ENCODE assay signal across 19 cellular contexts in the genomic region with DNA sequence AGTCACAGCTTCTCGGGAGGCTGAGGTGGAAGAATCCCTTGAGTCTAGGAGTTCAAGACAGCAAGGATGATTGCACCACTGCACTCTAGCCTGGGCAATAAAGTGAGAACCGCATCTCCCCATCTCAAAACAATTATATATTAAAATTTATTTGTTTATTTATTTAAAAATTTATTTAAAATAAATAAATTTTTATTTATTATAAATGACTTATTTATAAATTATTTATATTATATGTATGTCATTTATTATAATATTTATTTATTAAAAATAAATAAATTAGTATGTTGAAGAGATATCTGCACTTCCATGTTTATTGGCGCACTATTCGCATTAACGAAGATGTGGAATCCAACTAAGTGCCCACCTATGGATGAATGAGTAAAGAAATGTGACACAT.
DNase-seq lines count a peak whose midpoint lies in the region; ATAC-seq, FAIRE-seq and TF ChIP-seq lines count a peak whose summit lies in the region.
"Had no signal": no experiment of that assay in that cellular context is flagged by ENCODE, and none has a peak within 500 bp of the region (broad histone marks: within the 10 kb centered on the region; RNA-seq: fewer than 3 reads in every experiment).

No MANE protein-coding gene starts in this region.

- intact Hi-C loops in HepG2 (cut with micrococcal nuclease; ENCODE audit: unreplicated experiment), result no loop called here
- intact Hi-C loops in right lobe of liver (cut with DNase I), result no loop called here
- intact Hi-C loops in transverse colon (cut with DNase I; ENCODE audit: low total_unique reads), result no loop called here
- intact Hi-C loops in MCF 10A (cut with micrococcal nuclease), result no loop called here

- TF ChIP-seq CTCF in HepG2 (CRISPR knock-in tag; IDR thresholded peaks at IDR 0.05) (no peak), right lobe of liver (IDR thresholded peaks at IDR 0.05) (no peak), WTC11 (IDR thresholded peaks at IDR 0.05) (no peak), transverse colon (IDR thresholded peaks at IDR 0.05) (no peak), MCF 10A (IDR thresholded peaks at IDR 0.05; ENCODE audit: unreplicated experiment) (no peak)

- H3K27ac Mint-ChIP-seq in WTC11 (no peak overlapping the region), MCF 10A (ENCODE audit: low read depth, unreplicated experiment) (no peak overlapping the region)
- H3K27ac Mint-ChIP-seq: CD4-positive, alpha-beta memory T cell had no signal

- H3K4me3 Mint-ChIP-seq in WTC11, result no peak overlapping the region
- no peak overlapping the region for H3K4me3 Mint-ChIP-seq in MCF 10A (ENCODE audit: unreplicated experiment)
- H3K4me3 Mint-ChIP-seq: CD4-positive, alpha-beta memory T cell had no signal

- H2AFZ ChIP-seq in HepG2 (ENCODE audit: low read length), result no peak overlapping the region

- H3K27ac ChIP-seq in HepG2 (ENCODE audit: extremely low read length, insufficient read depth, low read length), result no peak overlapping the region
- H3K27ac ChIP-seq in right lobe of liver, result no peak overlapping the region
- no peak overlapping the region for H3K27ac ChIP-seq in transverse colon
- H3K27ac ChIP-seq: 22Rv1 had no signal

- peaks cover 5% of the 10 kb centered on the region; the same call in 1 of the 2 replicates for H3K9me3 Mint-ChIP-seq in WTC11
- H3K9me3 Mint-ChIP-seq in MCF 10A (ENCODE audit: unreplicated experiment), result peaks cover 18% of the 10 kb centered on the region

- no peaks in the 10 kb centered on the region for H3K36me3 ChIP-seq in HepG2 (replicated peaks in 1 of 2; ENCODE audit: control insufficient read depth in 1 of 2, insufficient read depth in 2 of 2, low read length in 2 of 2)
- H3K36me3 ChIP-seq in right lobe of liver, result no peaks in the 10 kb centered on the region
- no peaks in the 10 kb centered on the region for H3K36me3 ChIP-seq in transverse colon

- no peaks in the 10 kb centered on the region for H3K36me3 Mint-ChIP-seq in WTC11
- no peaks in the 10 kb centered on the region for H3K36me3 Mint-ChIP-seq in MCF 10A (ENCODE audit: insufficient read depth, unreplicated experiment)
- H3K36me3 Mint-ChIP-seq: CD4-positive, alpha-beta memory T cell had no signal

- H3K27me3 Mint-ChIP-seq in WTC11 (ENCODE audit: low read depth) (no peaks in the 10 kb centered on the region), MCF 10A (ENCODE audit: insufficient read depth, unreplicated experiment) (no peaks in the 10 kb centered on the region)
- H3K27me3 Mint-ChIP-seq: CD4-positive, alpha-beta memory T cell had no signal

- ATAC-seq in HepG2 (no peak), right lobe of liver (no peak), WTC11 (no peak)

- no peaks in the 10 kb centered on the region for H3K79me2 ChIP-seq in HepG2 (ENCODE audit: insufficient read depth, low read length)

- CTCF ChIA-PET in HepG2 (lab: Yijun Ruan, JAX; ENCODE audit: low intra/inter-chr PET ratio, low total read pairs) (no interaction called here), WTC11 (lab: Charles Lee) (no interaction called here), MCF 10A (lab: Yijun Ruan, JAX) (no interaction called here)

- no peak for TF ChIP-seq POLR2A in HepG2 (IDR thresholded peaks at IDR 0.05; ENCODE audit: insufficient read depth in 1 of 2, low read depth in 2 of 2, low read length in 2 of 2)
- TF ChIP-seq POLR2A in right lobe of liver (IDR thresholded peaks at IDR 0.05), result no peak
- TF ChIP-seq POLR2A in transverse colon (IDR thresholded peaks at IDR 0.05), result no peak

- POLR2A ChIA-PET in HepG2 (lab: Yijun Ruan, JAX), result no interaction called here
- POLR2A ChIA-PET in WTC11 (lab: Charles Lee), result no interaction called here
- POLR2A ChIA-PET in MCF 10A (lab: Yijun Ruan, JAX), result no interaction called here

- DNase-seq in HepG2 (ENCODE audit: low spot score), result no peak
- DNase-seq in right lobe of liver, result no peak
- DNase-seq in WTC11 (ENCODE audit: low spot score), result no peak
- no peak for DNase-seq in frontal cortex (ENCODE audit: low spot score in 2 of 2)
- no peak for DNase-seq in transverse colon
- no peak for DNase-seq in GOT3 (lab: John Stamatoyannopoulos, UW)
- no peak for DNase-seq in A172 (ENCODE audit: low spot score)
- DNase-seq in MCF 10A (ENCODE audit: unreplicated experiment), result no peak
- DNase-seq: C1 segment of cervical spinal cord; Calu3; CD4-positive, alpha-beta memory T cell; COR-L47; DMS53; DMS79 treated with DMSO at 0.1 percent for 48 hours; H7; HCEC 1CT had no signal

- H3K4me2 ChIP-seq in HepG2 (ENCODE audit: low read depth, low read length), result no peak overlapping the region

- in situ Hi-C loops in HepG2 (cut with HindIII; ENCODE audit: extremely low pct_ligation_motif_present, low pct_unique_long_range_greater_than_20kb), result no loop called here
- in situ Hi-C loops in transverse colon (cut with MboI; ENCODE audit: low pct_ligation_motif_present in 1 of 4, low pct_unique_long_range_greater_than_20kb in 1 of 4, low sequenced_read_pairs in 3 of 4), result no loop called here

- BruUV-seq in HepG2 (replicated peaks; lab: Mats Ljungman, UMichigan), result no TSS peak
- BruUV-seq in MCF 10A (replicated peaks; lab: Mats Ljungman, UMichigan), result no TSS peak

- no peaks in the 10 kb centered on the region for H4K20me1 ChIP-seq in HepG2 (ENCODE audit: insufficient read depth, low read length)

- TF ChIP-seq EP300 in HepG2 (IDR thresholded peaks at IDR 0.05; ENCODE audit: low read depth in 2 of 2, low read length in 2 of 2), result no peak
- no peak for TF ChIP-seq EP300 in HepG2 (CRISPR knock-in tag; IDR thresholded peaks at IDR 0.05; ENCODE audit: borderline replicate concordance)
- TF ChIP-seq EP300 in transverse colon (IDR thresholded peaks at IDR 0.05; ENCODE audit: low read depth), result no peak

- no peaks in the 10 kb centered on the region for H3K9me3 ChIP-seq in HepG2 (ENCODE audit: low read length)
- H3K9me3 ChIP-seq in right lobe of liver, result no peaks in the 10 kb centered on the region
- H3K9me3 ChIP-seq in transverse colon, result no peaks in the 10 kb centered on the region

- H3K4me3 ChIP-seq in HepG2 (replicated peaks in 1 of 3; ENCODE audit: insufficient read depth in 1 of 3, low read depth in 2 of 3, low read length in 3 of 3) (no peak overlapping the region), right lobe of liver (no peak overlapping the region), transverse colon (no peak overlapping the region)

- FAIRE-seq in HepG2 (lab: Jason Lieb, UNC) (no peak), frontal cortex (lab: Jason Lieb, UNC) (peak; percentile 84)
- FAIRE-seq: GM12892, H1 had no signal

- no peak overlapping the region for H3K9ac ChIP-seq in HepG2 (ENCODE audit: insufficient read depth, low read depth, low read length)

- no peaks in the 10 kb centered on the region for H3K4me1 ChIP-seq in HepG2 (ENCODE audit: insufficient read depth, low read length)
- no peaks in the 10 kb centered on the region for H3K4me1 ChIP-seq in right lobe of liver
- H3K4me1 ChIP-seq in transverse colon, result no peaks in the 10 kb centered on the region

- 68% methylated on average over 5 of the region's 5 CpGs for WGBS in HepG2 (ENCODE audit: low lambda C conversion rate)
- 87% methylated on average over 5 of the region's 5 CpGs for WGBS in right lobe of liver (ENCODE audit: insufficient coverage, low coverage, low lambda C conversion rate, missing lambda C conversion rate)
- 91 to 96% methylated on average over 4 to 5 of the region's 5 CpGs for WGBS in transverse colon (ENCODE audit: low coverage in 1 of 2), 2 donors

- no peak for TF ChIP-seq RAD21 in HepG2 (CRISPR knock-in tag; IDR thresholded peaks at IDR 0.05)

- H3K4me1 Mint-ChIP-seq in WTC11, result no peaks in the 10 kb centered on the region
- H3K4me1 Mint-ChIP-seq in MCF 10A (ENCODE audit: insufficient read depth, unreplicated experiment), result no peaks in the 10 kb centered on the region
- H3K4me1 Mint-ChIP-seq: CD4-positive, alpha-beta memory T cell had no signal

- H3K27me3 ChIP-seq in HepG2 (ENCODE audit: control insufficient read depth in 1 of 2, insufficient read depth in 2 of 2, low read length in 2 of 2) (no peaks in the 10 kb centered on the region; a peak in 1 of 5 replicates), right lobe of liver (no peaks in the 10 kb centered on the region), transverse colon (no peaks in the 10 kb centered on the region)

TF ChIP-seq in HepG2, 621 proteins besides CTCF, POLR2A, EP300 and RAD21:
- TF ChIP-seq ZNF138 (CRISPR knock-in tag; IDR thresholded peaks at IDR 0.05; ENCODE audit: low read depth), result no peak
- TF ChIP-seq HNRNPK (IDR thresholded peaks at IDR 0.05; ENCODE audit: low read depth, low read length, poor library complexity, severe bottlenecking), result peak; percentile 45
TF ChIP-seq in HepG2: peak in this region for 1.

TF ChIP-seq in WTC11, 78 proteins besides CTCF, POLR2A, EP300 and RAD21:
- TF ChIP-seq TEAD1 (CRISPR knock-in tag; IDR thresholded peaks at IDR 0.05), result no peak
- TF ChIP-seq ZNF121 (CRISPR knock-in tag; IDR thresholded peaks at IDR 0.05), result no peak
- TF ChIP-seq, protein P1, sequence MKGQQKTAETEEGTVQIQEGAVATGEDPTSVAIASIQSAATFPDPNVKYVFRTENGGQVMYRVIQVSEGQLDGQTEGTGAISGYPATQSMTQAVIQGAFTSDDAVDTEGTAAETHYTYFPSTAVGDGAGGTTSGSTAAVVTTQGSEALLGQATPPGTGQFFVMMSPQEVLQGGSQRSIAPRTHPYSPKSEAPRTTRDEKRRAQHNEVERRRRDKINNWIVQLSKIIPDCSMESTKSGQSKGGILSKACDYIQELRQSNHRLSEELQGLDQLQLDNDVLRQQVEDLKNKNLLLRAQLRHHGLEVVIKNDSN (CRISPR knock-in tag; IDR thresholded peaks at IDR 0.05), result no peak
- peak; percentile 100 for TF ChIP-seq HMGA2 (CRISPR knock-in tag; IDR thresholded peaks at IDR 0.05)
- TF ChIP-seq, protein P2, sequence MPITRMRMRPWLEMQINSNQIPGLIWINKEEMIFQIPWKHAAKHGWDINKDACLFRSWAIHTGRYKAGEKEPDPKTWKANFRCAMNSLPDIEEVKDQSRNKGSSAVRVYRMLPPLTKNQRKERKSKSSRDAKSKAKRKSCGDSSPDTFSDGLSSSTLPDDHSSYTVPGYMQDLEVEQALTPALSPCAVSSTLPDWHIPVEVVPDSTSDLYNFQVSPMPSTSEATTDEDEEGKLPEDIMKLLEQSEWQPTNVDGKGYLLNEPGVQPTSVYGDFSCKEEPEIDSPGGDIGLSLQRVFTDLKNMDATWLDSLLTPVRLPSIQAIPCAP (CRISPR knock-in tag; IDR thresholded peaks at IDR 0.05), result no peak
- no peak for TF ChIP-seq NFE2L1 (CRISPR knock-in tag; IDR thresholded peaks at IDR 0.05)
TF ChIP-seq in WTC11: peak in this region for 1.
